In genomic region chr9:94681508-94681907, GRCh38 we compare ENCODE assay signal across 8 cellular contexts. TPM values are rescaled to one million over a fixed set of nuclear protein-coding genes. Genes with fewer than 3 reads are reported as not detected.
DNase-seq lines count a peak whose midpoint lies in the region; ATAC-seq and TF ChIP-seq lines count a peak whose summit lies in the region.

No MANE protein-coding gene starts in this region.

- POLR2A ChIA-PET in PC-9 (lab: Charles Lee; ENCODE audit: unreplicated experiment) = interaction anchor here (0.6 to 0.7 kb wide), 2 partner anchors 344 to 461 kb away, joined by 3 to 5 read pairs; no protein-coding TSS in a partner anchor

- no peak overlapping the region; the same call in 1 of the 2 replicates for H2AFZ ChIP-seq in PC-9

- no peaks in the 10 kb centered on the region for H3F3A ChIP-seq in PC-9 (ENCODE audit: insufficient read depth, low read depth)

- no peaks in the 10 kb centered on the region for H3K9me3 Mint-ChIP-seq in activated T-cell treated with anti-CD3 and anti-CD28 coated beads, Interleukin-2, amount 50 U/mL, for 72 hours
- no peaks in the 10 kb centered on the region for H3K9me3 Mint-ChIP-seq in natural killer cell treated with Interleukin-12 subunit alpha and Interleukin-12 subunit beta and Interleukin-15 and Interleukin-18, amount 100 ng/mL, for 72 hours

- H3K27ac ChIP-seq in PC-9 = no peak overlapping the region

- DNase-seq in GF-D8 (lab: John Stamatoyannopoulos, UW) (peak; percentile 7), HUDEP-2 (lab: John Stamatoyannopoulos, UW; ENCODE audit: unreplicated experiment in 76 of 76) (peak in 56 of 76 experiments; percentile 3 to 63 (median 31)), PC-9 (peak; percentile 51 to 59), fibroblast of mammary gland (ENCODE audit: low read depth) (peak; percentile 75)
- peak; percentile 59 to 60 for DNase-seq in activated T-cell treated with anti-CD3 and anti-CD28 coated beads, Interleukin-2, amount 50 U/mL, for 72 hours
- no peak for DNase-seq in natural killer cell treated with Interleukin-12 subunit alpha and Interleukin-12 subunit beta and Interleukin-15 and Interleukin-18, amount 100 ng/mL, for 72 hours (ENCODE audit: low spot score)
- peak; percentile 20 to 64 (median 30) for DNase-seq in stimulated activated naive CD4-positive, alpha-beta T cell (lab: John Stamatoyannopoulos, UW)

- ATAC-seq in activated T-cell treated with anti-CD3 and anti-CD28 coated beads, Interleukin-2, amount 50 U/mL, for 72 hours (replicated peaks in 1 of 2) = peak; percentile 96 to 98
- ATAC-seq in natural killer cell treated with Interleukin-12 subunit alpha and Interleukin-12 subunit beta and Interleukin-15 and Interleukin-18, amount 100 ng/mL, for 72 hours = peak; percentile 68 to 80
- ATAC-seq in GM18517 (IDR thresholded peaks at IDR 0.05; ENCODE audit: unreplicated experiment) = no peak

- no peak overlapping the region for H3K4me3 Mint-ChIP-seq in activated T-cell treated with anti-CD3 and anti-CD28 coated beads, Interleukin-2, amount 50 U/mL, for 72 hours
- no peak overlapping the region for H3K4me3 Mint-ChIP-seq in natural killer cell treated with Interleukin-12 subunit alpha and Interleukin-12 subunit beta and Interleukin-15 and Interleukin-18, amount 100 ng/mL, for 72 hours

- CTCF ChIA-PET in PC-9 (lab: Charles Lee) = interaction anchor here (0.5 to 1.7 kb wide), 20 partner anchors 12 to 1636 kb away, joined by 3 to 18 read pairs (median 3); partner anchors contain the start of genes FBP1 and PCAT7

- no peaks in the 10 kb centered on the region for H3K36me3 ChIP-seq in PC-9 (ENCODE audit: low read depth)

- peak overlapping the region; percentile 4 for H3K27ac Mint-ChIP-seq in activated T-cell treated with anti-CD3 and anti-CD28 coated beads, Interleukin-2, amount 50 U/mL, for 72 hours
- no peak overlapping the region for H3K27ac Mint-ChIP-seq in natural killer cell treated with Interleukin-12 subunit alpha and Interleukin-12 subunit beta and Interleukin-15 and Interleukin-18, amount 100 ng/mL, for 72 hours

- peak; percentile 74 for TF ChIP-seq CTCF in PC-9 (conservative IDR thresholded peaks at IDR 0.05)
- TF ChIP-seq CTCF in fibroblast of mammary gland (conservative IDR thresholded peaks at IDR 0.05; ENCODE audit: control insufficient read depth, insufficient read depth, low read depth, low read length) = peak; percentile 79

- H3K4me3 ChIP-seq in PC-9 (no peak overlapping the region), fibroblast of mammary gland (ENCODE audit: control insufficient read depth, low read depth, low read length) (no peak overlapping the region)

- intact Hi-C loops in PC-9 (cut with micrococcal nuclease; ENCODE audit: unreplicated experiment) = loop anchor here (1.0 to 5.0 kb wide), 5 partner anchors 102 to 1536 kb away; no protein-coding TSS in a partner anchor

- H3K4me2 ChIP-seq in PC-9 = 0 out of 2 replicates have a peak overlapping the region, but pooled peaks have one; percentile 23

- no peaks in the 10 kb centered on the region for H3K27me3 ChIP-seq in PC-9 (ENCODE audit: insufficient read depth, low read depth)

- H3K79me2 ChIP-seq in PC-9 (ENCODE audit: low read depth) = no peaks in the 10 kb centered on the region

- no TSS peak for BruUV-seq in PC-9 (replicated peaks; lab: Mats Ljungman, UMichigan)

- H3K9me2 ChIP-seq in PC-9 (ENCODE audit: insufficient read depth) = no peaks in the 10 kb centered on the region

- no peaks in the 10 kb centered on the region for H3K9me3 ChIP-seq in PC-9 (ENCODE audit: insufficient read depth, low read depth)

- H3K27me3 Mint-ChIP-seq in activated T-cell treated with anti-CD3 and anti-CD28 coated beads, Interleukin-2, amount 50 U/mL, for 72 hours (ENCODE audit: low read depth) = peaks cover 21% of the 10 kb centered on the region
- H3K27me3 Mint-ChIP-seq in natural killer cell treated with Interleukin-12 subunit alpha and Interleukin-12 subunit beta and Interleukin-15 and Interleukin-18, amount 100 ng/mL, for 72 hours = peaks cover 12 to 22% of the 10 kb centered on the region in 2 donors

- no peaks in the 10 kb centered on the region for H3K36me3 Mint-ChIP-seq in activated T-cell treated with anti-CD3 and anti-CD28 coated beads, Interleukin-2, amount 50 U/mL, for 72 hours (ENCODE audit: insufficient read depth in 2 of 2)
- H3K36me3 Mint-ChIP-seq in natural killer cell treated with Interleukin-12 subunit alpha and Interleukin-12 subunit beta and Interleukin-15 and Interleukin-18, amount 100 ng/mL, for 72 hours = no peaks in the 10 kb centered on the region

- peaks cover 7% of the 10 kb centered on the region for H3K4me1 Mint-ChIP-seq in activated T-cell treated with anti-CD3 and anti-CD28 coated beads, Interleukin-2, amount 50 U/mL, for 72 hours (ENCODE audit: low read depth)
- no peaks in the 10 kb centered on the region for H3K4me1 Mint-ChIP-seq in natural killer cell treated with Interleukin-12 subunit alpha and Interleukin-12 subunit beta and Interleukin-15 and Interleukin-18, amount 100 ng/mL, for 72 hours (ENCODE audit: low read depth in 2 of 2)

- no peaks in the 10 kb centered on the region for H4K20me1 ChIP-seq in PC-9 (ENCODE audit: insufficient read depth)

- H3K4me1 ChIP-seq in PC-9 (replicated peaks; ENCODE audit: insufficient read depth) = 0 out of 2 replicates have a peak, but pooled peaks cover 6% of the 10 kb centered on the region

RNA-seq across cellular contexts. Expression of gene FBP1, which starts 42.2 kb away (rescaled TPM):
- 34.9 and 35.0 TPM in 2 replicates for total RNA-seq in PC-9 (2021)
- total RNA-seq in activated T-cell treated with anti-CD3 and anti-CD28 coated beads, Interleukin-2, amount 50 U/mL, for 72 hours = 1 to 10 TPM; 1.3 to 3.3 TPM
- total RNA-seq in natural killer cell treated with Interleukin-12 subunit alpha and Interleukin-12 subunit beta and Interleukin-15 and Interleukin-18, amount 100 ng/mL, for 72 hours = 1 to 10 TPM; 1.4 to 4.9 TPM

RNA-seq across cellular contexts. Expression of gene AOPEP, which starts 45.0 kb away (rescaled TPM):
- 90.0 and 135 TPM in 2 replicates for total RNA-seq in PC-9 (2021)
- 10 to 100 TPM in 1 of 2 donors, 1 to 10 TPM in 1; 9.0 to 13.2 TPM for total RNA-seq in activated T-cell treated with anti-CD3 and anti-CD28 coated beads, Interleukin-2, amount 50 U/mL, for 72 hours
- total RNA-seq in natural killer cell treated with Interleukin-12 subunit alpha and Interleukin-12 subunit beta and Interleukin-15 and Interleukin-18, amount 100 ng/mL, for 72 hours = 10 to 100 TPM; 11.7 to 27.3 TPM
